ENCODE assay signal across 12 cellular contexts in the genomic region with DNA sequence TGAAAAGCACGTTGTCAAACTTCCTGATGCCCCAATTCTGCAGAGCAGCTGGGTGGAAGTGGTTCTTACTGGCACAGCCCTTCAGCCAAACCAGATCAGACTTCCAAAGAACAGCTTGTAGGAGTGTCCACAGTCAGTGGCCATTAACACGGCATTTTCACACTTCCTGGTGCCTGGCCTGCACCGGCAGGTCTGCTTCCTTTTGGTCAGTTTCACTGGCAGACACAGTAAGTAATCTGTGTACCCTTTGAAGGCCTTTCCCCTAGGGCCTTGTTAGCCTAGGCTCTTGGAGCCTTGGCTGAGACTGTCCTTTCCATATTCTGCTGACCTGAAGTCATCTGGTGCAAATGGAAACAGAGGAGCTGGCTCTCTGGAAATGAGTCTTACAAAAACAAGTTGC.
DNase-seq lines count a peak whose midpoint lies in the region; ATAC-seq, FAIRE-seq and TF ChIP-seq lines count a peak whose summit lies in the region.
"Had no signal": no experiment of that assay in that cellular context is flagged by ENCODE, and none has a peak within 500 bp of the region (broad histone marks: within the 10 kb centered on the region; RNA-seq: fewer than 3 reads in every experiment).

No MANE protein-coding gene starts in this region.

- no peaks in the 10 kb centered on the region for H3K27me3 ChIP-seq in bronchial epithelial cell (ENCODE audit: control insufficient read depth, insufficient read depth, low read length)

- H3K4me3 ChIP-seq in bronchial epithelial cell (ENCODE audit: low read depth, low read length): no peak overlapping the region
- no peak overlapping the region for H3K4me3 ChIP-seq in mucosa of descending colon

- ATAC-seq in GM18498 (IDR thresholded peaks at IDR 0.05; ENCODE audit: unreplicated experiment) (peak; percentile 45), HG03378 (IDR thresholded peaks at IDR 0.05; ENCODE audit: unreplicated experiment) (peak; percentile 36), mucosa of descending colon (peak; percentile 49), GM18520 (IDR thresholded peaks at IDR 0.05; ENCODE audit: unreplicated experiment) (no peak), GM19467 (IDR thresholded peaks at IDR 0.05; ENCODE audit: unreplicated experiment) (no peak)

- peak; percentile 7 for FAIRE-seq in bronchial epithelial cell (lab: Jason Lieb, UNC)

- intact Hi-C loops in mucosa of descending colon (cut with DNase I, micrococcal nuclease): no loop called here

- H3K36me3 ChIP-seq in bronchial epithelial cell (ENCODE audit: control insufficient read depth, insufficient read depth, low read length) (no peaks in the 10 kb centered on the region), mucosa of descending colon (ENCODE audit: low read depth) (no peaks in the 10 kb centered on the region)

- no peak for DNase-seq in bronchial epithelial cell (ENCODE audit: low read depth)
- peak in 1 of 3 donors; percentile 24 for DNase-seq in mucosa of descending colon
- DNase-seq in COLO829 (ENCODE audit: low spot score): no peak
- DNase-seq: COR-L47, H7, NCI-H187, NCI-H446, NCI-H69 had no signal

- TF ChIP-seq CTCF in bronchial epithelial cell (IDR thresholded peaks at IDR 0.05; ENCODE audit: insufficient read depth, low read length, severe bottlenecking) (no peak), mucosa of descending colon (IDR thresholded peaks at IDR 0.05) (no peak)

- peaks cover 2% of the 10 kb centered on the region for H3K9me3 ChIP-seq in mucosa of descending colon

- H3K4me1 ChIP-seq in mucosa of descending colon (ENCODE audit: low read depth): peaks cover 3% of the 10 kb centered on the region

Comparison
In these comparisons a context has a peak if more than half of its experiments do, and no peak if none do; other contexts are left out.
1. ATAC-seq: peak in GM18498 (single experiment), HG03378 (single experiment) and mucosa of descending colon (single experiment); none in GM18520 (single experiment) and GM19467 (single experiment).